In genomic region chr6:106525885-106526280, GRCh38 we compare ENCODE assay signal across 11 cellular contexts.
DNase-seq lines count a peak whose midpoint lies in the region; FAIRE-seq and TF ChIP-seq lines count a peak whose summit lies in the region.
"Had no signal": no experiment of that assay in that cellular context is flagged by ENCODE, and none has a peak within 500 bp of the region (broad histone marks: within the 10 kb centered on the region; RNA-seq: fewer than 3 reads in every experiment).

No MANE protein-coding gene starts in this region.

- BruUV-seq in endothelial cell of umbilical vein (replicated peaks; lab: Mats Ljungman, UMichigan) = no TSS peak

- H4K20me1 ChIP-seq in DOHH2 (ENCODE audit: control insufficient read depth, insufficient read depth, low read depth, low read length) = no peaks in the 10 kb centered on the region
- no peaks in the 10 kb centered on the region for H4K20me1 ChIP-seq in SU-DHL-6 (ENCODE audit: low read depth, low read length)
- H4K20me1 ChIP-seq in endothelial cell of umbilical vein (replicated peaks; ENCODE audit: control insufficient read depth, extremely low read depth, insufficient read depth, low read length) = no peaks in the 10 kb centered on the region

- H3K9me1 ChIP-seq in endothelial cell of umbilical vein (replicated peaks; ENCODE audit: control insufficient read depth, extremely low read depth, insufficient read depth, low read length) = no peaks in the 10 kb centered on the region

- peaks cover 25% of the 10 kb centered on the region for H3F3A ChIP-seq in DOHH2 (ENCODE audit: control insufficient read depth, insufficient read depth)
- H3F3A ChIP-seq in SU-DHL-6 (ENCODE audit: insufficient read depth) = peaks cover 64% of the 10 kb centered on the region

- H3K27ac ChIP-seq in ACC112 (ENCODE audit: low read depth, low read length) (peak overlapping the region; percentile 98), DOHH2 (ENCODE audit: low read depth, low read length) (no peak overlapping the region), SU-DHL-6 (ENCODE audit: low read depth, low read length) (peak overlapping the region; percentile 95), endothelial cell of umbilical vein (ENCODE audit: insufficient read depth, low read depth, low read length) (peak overlapping the region; percentile 31), SJCRH30 (no peak overlapping the region), caudate nucleus (ENCODE audit: low read depth, low read length) (no peak overlapping the region)

- H3K4me2 ChIP-seq in DOHH2 (ENCODE audit: low read length) (peak overlapping the region; percentile 95; the same call in 1 of the 2 replicates), SU-DHL-6 (ENCODE audit: low read depth, low read length, poor library complexity, severe bottlenecking) (peak overlapping the region; percentile 93), endothelial cell of umbilical vein (ENCODE audit: insufficient read depth, low read length) (peak overlapping the region; percentile 89)

- H3K9me3 ChIP-seq in DOHH2 (ENCODE audit: control insufficient read depth, insufficient read depth, low read length) (no peaks in the 10 kb centered on the region), SU-DHL-6 (ENCODE audit: insufficient read depth, low read length) (no peaks in the 10 kb centered on the region), endothelial cell of umbilical vein (replicated peaks; ENCODE audit: control insufficient read depth, insufficient read depth, low read length) (no peaks in the 10 kb centered on the region), SJCRH30 (replicated peaks) (no peaks in the 10 kb centered on the region)
- H3K9me3 ChIP-seq: lower lobe of right lung had no signal

- H3K36me3 ChIP-seq in ACC112 (ENCODE audit: insufficient read depth, low read length) = peaks cover 25% of the 10 kb centered on the region
- H3K36me3 ChIP-seq in DOHH2 (ENCODE audit: control insufficient read depth, low read length) = peaks cover 82% of the 10 kb centered on the region
- peaks cover 52% of the 10 kb centered on the region for H3K36me3 ChIP-seq in SU-DHL-6 (ENCODE audit: low read length)
- H3K36me3 ChIP-seq in endothelial cell of umbilical vein (ENCODE audit: control insufficient read depth in 2 of 2, extremely low read depth in 1 of 2, insufficient read depth in 2 of 2, low read length in 2 of 2) = no peaks in the 10 kb centered on the region
- no peaks in the 10 kb centered on the region for H3K36me3 ChIP-seq in SJCRH30

- H3K9me2 ChIP-seq in DOHH2 (replicated peaks; ENCODE audit: control insufficient read depth, low read length) (no peaks in the 10 kb centered on the region), SU-DHL-6 (replicated peaks; ENCODE audit: insufficient read depth, low read length) (no peaks in the 10 kb centered on the region)

- H3K79me2 ChIP-seq in ACC112 (ENCODE audit: control insufficient read depth, insufficient read depth, low read length, unreplicated experiment) (peaks cover 40% of the 10 kb centered on the region), DOHH2 (ENCODE audit: control insufficient read depth, low read length) (peaks cover 61% of the 10 kb centered on the region), SU-DHL-6 (ENCODE audit: insufficient read depth, low read length) (peaks cover 57% of the 10 kb centered on the region), endothelial cell of umbilical vein (ENCODE audit: control insufficient read depth, insufficient read depth, low read length) (no peaks in the 10 kb centered on the region)

- H3K9ac ChIP-seq in SU-DHL-6 (ENCODE audit: low read length) (no peak overlapping the region), endothelial cell of umbilical vein (replicated peaks; ENCODE audit: extremely low read depth, insufficient read depth, low read length) (no peak overlapping the region)

- DNase-seq in endothelial cell of umbilical vein (ENCODE audit: low read depth, low spot score) (no peak), SIG-M5 treated with dmso at 0.1 percent for 504 hours (lab: John Stamatoyannopoulos, UW; ENCODE audit: unreplicated experiment) (no peak), HK-2 (ENCODE audit: unreplicated experiment) (no peak), SJCRH30 (no peak), caudate nucleus (lab: John Stamatoyannopoulos, UW) (no peak)
- DNase-seq: hippocampal formation, lower lobe of right lung, NCI-H524 treated with DMSO at 0.1 percent for 48 hours had no signal

- dilution Hi-C loops in endothelial cell of umbilical vein (cut with MboI; ENCODE audit: extremely low pct_ligation_motif_present, low sequenced_read_pairs) = no loop called here

- no peak for TF ChIP-seq POLR2A in endothelial cell of umbilical vein (IDR thresholded peaks at IDR 0.05; ENCODE audit: low read depth, low read length)

- no peak overlapping the region for H2AFZ ChIP-seq in ACC112 (ENCODE audit: low read length, unreplicated experiment)
- no peak overlapping the region for H2AFZ ChIP-seq in SU-DHL-6 (ENCODE audit: low read depth, low read length, severe bottlenecking)
- no peak overlapping the region for H2AFZ ChIP-seq in endothelial cell of umbilical vein (ENCODE audit: low read depth, low read length)

- H3K4me3 ChIP-seq in ACC112 (ENCODE audit: low read depth, low read length) (no peak overlapping the region), DOHH2 (ENCODE audit: low read length) (no peak overlapping the region), SU-DHL-6 (ENCODE audit: insufficient read depth, low read length, poor library complexity, severe bottlenecking) (no peak overlapping the region), endothelial cell of umbilical vein (replicated peaks in 1 of 3; ENCODE audit: insufficient read depth in 1 of 3, low read depth in 1 of 3, low read length in 3 of 3) (no peak overlapping the region), SJCRH30 (no peak overlapping the region)

- intact Hi-C loops in endothelial cell of umbilical vein (cut with micrococcal nuclease) = loop anchor here (1.0 kb wide), 2 partner anchors 13 to 21 kb away; no protein-coding TSS in a partner anchor

- no peak for TF ChIP-seq CTCF in DOHH2 (IDR thresholded peaks at IDR 0.05; ENCODE audit: low read depth, low read length, poor library complexity, severe bottlenecking)
- no peak for TF ChIP-seq CTCF in SU-DHL-6 (IDR thresholded peaks at IDR 0.05; ENCODE audit: insufficient read depth, low read length, poor library complexity, severe bottlenecking)
- TF ChIP-seq CTCF in endothelial cell of umbilical vein (IDR thresholded peaks at IDR 0.05; ENCODE audit: extremely low read depth in 1 of 2, insufficient read depth in 1 of 2, low read depth in 1 of 2, low read length in 2 of 2) = no peak

- CTCF ChIA-PET in endothelial cell of umbilical vein (lab: Charles Lee) = interaction anchor here (1.0 to 3.0 kb wide), 4 partner anchors 13 to 186 kb away, joined by 3 to 33 read pairs (median 4); no protein-coding TSS in a partner anchor

- FAIRE-seq in endothelial cell of umbilical vein (lab: Jason Lieb, UNC) = no peak

- POLR2A ChIA-PET in endothelial cell of umbilical vein (lab: Charles Lee) = no interaction called here

- peaks cover 74% of the 10 kb centered on the region for H3K4me1 ChIP-seq in ACC112 (ENCODE audit: control insufficient read depth, insufficient read depth, low read length, unreplicated experiment)
- peaks cover 53% of the 10 kb centered on the region for H3K4me1 ChIP-seq in DOHH2 (ENCODE audit: control insufficient read depth, low read length)
- H3K4me1 ChIP-seq in endothelial cell of umbilical vein (ENCODE audit: control insufficient read depth, extremely low read depth, insufficient read depth, low read length) = peaks cover 49% of the 10 kb centered on the region
- no peaks in the 10 kb centered on the region for H3K4me1 ChIP-seq in SJCRH30

- H3K27me3 ChIP-seq in ACC112 (ENCODE audit: insufficient read depth, low read length) (no peaks in the 10 kb centered on the region), DOHH2 (ENCODE audit: control insufficient read depth, low read length) (no peaks in the 10 kb centered on the region), SU-DHL-6 (ENCODE audit: low read length) (no peaks in the 10 kb centered on the region), endothelial cell of umbilical vein (ENCODE audit: control insufficient read depth in 2 of 2, insufficient read depth in 2 of 2, low read length in 2 of 2) (no peaks in the 10 kb centered on the region), SJCRH30 (peaks cover 3% of the 10 kb centered on the region; the same call in 1 of the 2 replicates)

TF ChIP-seq in endothelial cell of umbilical vein, 7 proteins besides CTCF, POLR2A, EP300 and RAD21:
- TF ChIP-seq MYC (IDR thresholded peaks at IDR 0.05; ENCODE audit: low read depth, low read length) (no peak), EZH2 (IDR thresholded peaks at IDR 0.05; ENCODE audit: borderline replicate concordance, low read depth, low read length, severe bottlenecking) (no peak), POLR2AphosphoS5 (IDR thresholded peaks at IDR 0.05; ENCODE audit: insufficient read depth, low read depth, low read length) (no peak), GATA2 (IDR thresholded peaks at IDR 0.05; ENCODE audit: insufficient read depth, insufficient read length, low read depth, low read length) (no peak), MAX (IDR thresholded peaks at IDR 0.05; ENCODE audit: insufficient read depth, insufficient read length) (no peak), JUN (IDR thresholded peaks at IDR 0.05; ENCODE audit: borderline replicate concordance, insufficient read depth, insufficient read length, low read depth) (no peak), FOS (IDR thresholded peaks at IDR 0.05; ENCODE audit: borderline replicate concordance, insufficient read depth, low read length) (no peak)

Comparison
In these comparisons a context has a peak if more than half of its experiments do, and no peak if none do; other contexts are left out.
1. H3K27ac ChIP-seq: peak in ACC112 (single experiment), SU-DHL-6 (single experiment) and endothelial cell of umbilical vein (single experiment); none in DOHH2 (single experiment), SJCRH30 (single experiment) and caudate nucleus (single experiment).
2. Peak in every context shown above with its lines, with median percentiles within 50 percentile points of each other: H3K4me2 ChIP-seq.